In genomic region chr14:64878775-64879634, GRCh38 we compare ENCODE assay signal across 8 cellular contexts. TPM values are rescaled to one million over a fixed set of nuclear protein-coding genes. Genes with fewer than 3 reads are reported as not detected.
DNase-seq lines count a peak whose midpoint lies in the region; ATAC-seq lines count a peak whose summit lies in the region.

No MANE protein-coding gene starts in this region.

- peaks cover 6% of the 10 kb centered on the region for H3K4me1 ChIP-seq in thymus (ENCODE audit: control insufficient read depth, insufficient read depth, low read length)

- peak overlapping the region; percentile 57 for H3K4me3 Mint-ChIP-seq in activated T-helper 1 cell treated with anti-CD3 and anti-CD28 coated beads, Interleukin-12 subunit alpha, Interleukin-12 subunit beta, Interleukin-2, Interleukin-4 antibody, amounts not matched to agents 30 ng/mL and 10 ng/mL and 1 ng/mL, durations not matched to agents 14 hours and 24 hours and 36 hours

- peak; percentile 23 for ATAC-seq in left colon
- no peak for ATAC-seq in HG03175 (IDR thresholded peaks at IDR 0.05; ENCODE audit: unreplicated experiment)
- no peak for ATAC-seq in GM21381 (IDR thresholded peaks at IDR 0.05; ENCODE audit: unreplicated experiment)
- no peak for ATAC-seq in GM19324 (IDR thresholded peaks at IDR 0.05; ENCODE audit: low FRiP score, unreplicated experiment)

- no peaks in the 10 kb centered on the region for H3K4me1 Mint-ChIP-seq in activated T-helper 1 cell treated with anti-CD3 and anti-CD28 coated beads, Interleukin-12 subunit alpha, Interleukin-12 subunit beta, Interleukin-2, Interleukin-4 antibody, amounts not matched to agents 30 ng/mL and 10 ng/mL and 1 ng/mL, durations not matched to agents 14 hours and 24 hours and 36 hours (ENCODE audit: low read depth)

- 8% methylated on average over 43 of the region's 43 CpGs for WGBS in thymus

- intact Hi-C loops in activated T-helper 1 cell treated with anti-CD3 and anti-CD28 coated beads, Interleukin-12 subunit alpha, Interleukin-12 subunit beta, Interleukin-2, Interleukin-4 antibody, amounts not matched to agents 30 ng/mL and 10 ng/mL and 1 ng/mL, durations not matched to agents 14 hours and 24 hours and 36 hours (cut with micrococcal nuclease): no loop called here
- intact Hi-C loops in left colon (cut with DNase I, micrococcal nuclease): no loop called here

- no peaks in the 10 kb centered on the region for H3K36me3 Mint-ChIP-seq in activated T-helper 1 cell treated with anti-CD3 and anti-CD28 coated beads, Interleukin-12 subunit alpha, Interleukin-12 subunit beta, Interleukin-2, Interleukin-4 antibody, amounts not matched to agents 30 ng/mL and 10 ng/mL and 1 ng/mL, durations not matched to agents 14 hours and 24 hours and 36 hours (ENCODE audit: low read depth)

- H3K9me3 Mint-ChIP-seq in activated T-helper 1 cell treated with anti-CD3 and anti-CD28 coated beads, Interleukin-12 subunit alpha, Interleukin-12 subunit beta, Interleukin-2, Interleukin-4 antibody, amounts not matched to agents 30 ng/mL and 10 ng/mL and 1 ng/mL, durations not matched to agents 14 hours and 24 hours and 36 hours: no peaks in the 10 kb centered on the region

- H3K27ac Mint-ChIP-seq in activated T-helper 1 cell treated with anti-CD3 and anti-CD28 coated beads, Interleukin-12 subunit alpha, Interleukin-12 subunit beta, Interleukin-2, Interleukin-4 antibody, amounts not matched to agents 30 ng/mL and 10 ng/mL and 1 ng/mL, durations not matched to agents 14 hours and 24 hours and 36 hours: no peak overlapping the region

- H3K36me3 ChIP-seq in thymus (ENCODE audit: control insufficient read depth, insufficient read depth): no peaks in the 10 kb centered on the region

- peaks cover 72% of the 10 kb centered on the region for H3K27me3 Mint-ChIP-seq in activated T-helper 1 cell treated with anti-CD3 and anti-CD28 coated beads, Interleukin-12 subunit alpha, Interleukin-12 subunit beta, Interleukin-2, Interleukin-4 antibody, amounts not matched to agents 30 ng/mL and 10 ng/mL and 1 ng/mL, durations not matched to agents 14 hours and 24 hours and 36 hours (ENCODE audit: insufficient read depth)

- DNase-seq in DMS53 treated with DMSO at 0.1 percent for 48 hours (lab: John Stamatoyannopoulos, UW; ENCODE audit: unreplicated experiment) (peak; percentile 16), left colon (peak in 1 of 2 donors; percentile 14)
- DNase-seq in Jurkat, Clone E6-1 (ENCODE audit: low read depth, low spot score): no peak
- DNase-seq in activated T-helper 1 cell treated with anti-CD3 and anti-CD28 coated beads, Interleukin-12 subunit alpha, Interleukin-12 subunit beta, Interleukin-2, Interleukin-4 antibody, amounts not matched to agents 30 ng/mL and 10 ng/mL and 1 ng/mL, durations not matched to agents 14 hours and 24 hours and 36 hours (ENCODE audit: low spot score): no peak

- H3K4me3 ChIP-seq in Jurkat, Clone E6-1 (ENCODE audit: low read length): peak overlapping the region; percentile 61
- H3K4me3 ChIP-seq in thymus (ENCODE audit: low read length): peak overlapping the region; percentile 68

- no peak overlapping the region for H3K27ac ChIP-seq in thymus (ENCODE audit: low read depth)

- H3K27me3 ChIP-seq in thymus (ENCODE audit: control insufficient read depth, insufficient read depth): peaks cover 32% of the 10 kb centered on the region

- H3K9me3 ChIP-seq in thymus (ENCODE audit: control insufficient read depth): no peaks in the 10 kb centered on the region

RNA-seq across cellular contexts. Expression of gene SPTB, which starts 0.7 kb away (rescaled TPM):
- polyA plus RNA-seq in Jurkat, Clone E6-1 (2012; ENCODE audit: insufficient read depth, insufficient read length): 2.5 TPM
- not detected in 2 replicates for total RNA-seq in activated T-helper 1 cell treated with anti-CD3 and anti-CD28 coated beads, Interleukin-12 subunit alpha, Interleukin-12 subunit beta, Interleukin-2, Interleukin-4 antibody, amounts not matched to agents 30 ng/mL and 10 ng/mL and 1 ng/mL, durations not matched to agents 14 hours and 24 hours and 36 hours
- total RNA-seq in left colon: under 1 TPM; 0.34 to 0.42 TPM
- polyA plus RNA-seq in thymus: 1.1 TPM

RNA-seq across cellular contexts. Expression of gene CHURC1, which starts 35.2 kb away (rescaled TPM):
- polyA plus RNA-seq in Jurkat, Clone E6-1 (2012; ENCODE audit: insufficient read depth, insufficient read length): 128 TPM
- total RNA-seq in activated T-helper 1 cell treated with anti-CD3 and anti-CD28 coated beads, Interleukin-12 subunit alpha, Interleukin-12 subunit beta, Interleukin-2, Interleukin-4 antibody, amounts not matched to agents 30 ng/mL and 10 ng/mL and 1 ng/mL, durations not matched to agents 14 hours and 24 hours and 36 hours: 50.7 and 51.3 TPM in 2 replicates
- total RNA-seq in left colon: 10 to 100 TPM; 48.6 to 50.8 TPM
- 55.1 TPM for polyA plus RNA-seq in thymus
